In the genomic region with DNA sequence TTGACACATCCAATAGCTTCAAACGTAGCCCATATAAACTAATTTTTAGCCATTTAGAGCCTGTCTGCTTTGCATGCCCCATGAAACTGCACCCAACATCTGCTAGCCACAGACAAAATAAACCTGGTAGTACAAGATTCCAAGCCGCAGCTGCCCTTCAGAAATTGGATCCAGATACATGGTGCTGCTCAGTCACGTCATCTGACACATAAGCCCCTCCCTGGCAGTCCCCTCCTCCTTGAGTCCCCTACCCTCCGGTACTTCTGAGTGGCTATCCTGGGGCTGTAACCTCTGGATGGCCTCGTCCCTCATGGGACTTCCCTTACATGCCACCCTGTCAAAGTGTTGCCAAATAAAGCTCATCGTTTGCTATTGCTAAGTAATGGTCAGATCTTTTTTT, we compare ENCODE assay signal across 1 cellular context.
TF ChIP-seq lines count a peak whose summit lies in the region.

No MANE protein-coding gene starts in this region.

TF ChIP-seq in HepG2, 621 proteins besides CTCF, POLR2A, EP300 and RAD21 (continued from another document):
- TF ChIP-seq ZNF598 (CRISPR knock-in tag; IDR thresholded peaks at IDR 0.05; ENCODE audit: borderline replicate concordance) = 0 out of 2 replicates have a peak, but pooled peaks have one; percentile 27
- no peak for TF ChIP-seq ZMYM4 (CRISPR knock-in tag; IDR thresholded peaks at IDR 0.05)
- no peak for TF ChIP-seq SETDB1 (CRISPR knock-in tag; IDR thresholded peaks at IDR 0.05; ENCODE audit: borderline replicate concordance)
- TF ChIP-seq, protein P1, sequence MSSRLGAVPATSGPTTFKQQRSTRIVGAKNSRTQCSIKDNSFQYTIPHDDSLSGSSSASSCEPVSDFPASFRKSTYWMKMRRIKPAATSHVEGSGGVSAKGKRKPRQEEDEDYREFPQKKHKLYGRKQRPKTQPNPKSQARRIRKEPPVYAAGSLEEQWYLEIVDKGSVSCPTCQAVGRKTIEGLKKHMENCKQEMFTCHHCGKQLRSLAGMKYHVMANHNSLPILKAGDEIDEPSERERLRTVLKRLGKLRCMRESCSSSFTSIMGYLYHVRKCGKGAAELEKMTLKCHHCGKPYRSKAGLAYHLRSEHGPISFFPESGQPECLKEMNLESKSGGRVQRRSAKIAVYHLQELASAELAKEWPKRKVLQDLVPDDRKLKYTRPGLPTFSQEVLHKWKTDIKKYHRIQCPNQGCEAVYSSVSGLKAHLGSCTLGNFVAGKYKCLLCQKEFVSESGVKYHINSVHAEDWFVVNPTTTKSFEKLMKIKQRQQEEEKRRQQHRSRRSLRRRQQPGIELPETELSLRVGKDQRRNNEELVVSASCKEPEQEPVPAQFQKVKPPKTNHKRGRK (CRISPR knock-in tag; IDR thresholded peaks at IDR 0.05) = no peak
- TF ChIP-seq, protein P2, sequence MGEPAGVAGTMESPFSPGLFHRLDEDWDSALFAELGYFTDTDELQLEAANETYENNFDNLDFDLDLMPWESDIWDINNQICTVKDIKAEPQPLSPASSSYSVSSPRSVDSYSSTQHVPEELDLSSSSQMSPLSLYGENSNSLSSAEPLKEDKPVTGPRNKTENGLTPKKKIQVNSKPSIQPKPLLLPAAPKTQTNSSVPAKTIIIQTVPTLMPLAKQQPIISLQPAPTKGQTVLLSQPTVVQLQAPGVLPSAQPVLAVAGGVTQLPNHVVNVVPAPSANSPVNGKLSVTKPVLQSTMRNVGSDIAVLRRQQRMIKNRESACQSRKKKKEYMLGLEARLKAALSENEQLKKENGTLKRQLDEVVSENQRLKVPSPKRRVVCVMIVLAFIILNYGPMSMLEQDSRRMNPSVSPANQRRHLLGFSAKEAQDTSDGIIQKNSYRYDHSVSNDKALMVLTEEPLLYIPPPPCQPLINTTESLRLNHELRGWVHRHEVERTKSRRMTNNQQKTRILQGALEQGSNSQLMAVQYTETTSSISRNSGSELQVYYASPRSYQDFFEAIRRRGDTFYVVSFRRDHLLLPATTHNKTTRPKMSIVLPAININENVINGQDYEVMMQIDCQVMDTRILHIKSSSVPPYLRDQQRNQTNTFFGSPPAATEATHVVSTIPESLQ (CRISPR knock-in tag; conservative IDR thresholded peaks at IDR 0.05) = no peak
- no peak for TF ChIP-seq HDAC1 (CRISPR knock-in tag; IDR thresholded peaks at IDR 0.05)
- TF ChIP-seq, protein P3, sequence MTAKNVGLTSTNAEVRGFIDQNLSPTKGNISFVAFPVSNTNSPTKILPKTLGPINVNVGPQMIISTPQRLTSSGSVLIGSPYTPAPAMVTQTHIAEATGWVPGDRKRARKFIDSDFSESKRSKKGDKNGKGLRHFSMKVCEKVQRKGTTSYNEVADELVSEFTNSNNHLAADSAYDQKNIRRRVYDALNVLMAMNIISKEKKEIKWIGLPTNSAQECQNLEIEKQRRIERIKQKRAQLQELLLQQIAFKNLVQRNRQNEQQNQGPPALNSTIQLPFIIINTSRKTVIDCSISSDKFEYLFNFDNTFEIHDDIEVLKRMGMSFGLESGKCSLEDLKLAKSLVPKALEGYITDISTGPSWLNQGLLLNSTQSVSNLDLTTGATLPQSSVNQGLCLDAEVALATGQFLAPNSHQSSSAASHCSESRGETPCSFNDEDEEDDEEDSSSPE (CRISPR knock-in tag; IDR thresholded peaks at IDR 0.05) = no peak
- TF ChIP-seq, protein P4, sequence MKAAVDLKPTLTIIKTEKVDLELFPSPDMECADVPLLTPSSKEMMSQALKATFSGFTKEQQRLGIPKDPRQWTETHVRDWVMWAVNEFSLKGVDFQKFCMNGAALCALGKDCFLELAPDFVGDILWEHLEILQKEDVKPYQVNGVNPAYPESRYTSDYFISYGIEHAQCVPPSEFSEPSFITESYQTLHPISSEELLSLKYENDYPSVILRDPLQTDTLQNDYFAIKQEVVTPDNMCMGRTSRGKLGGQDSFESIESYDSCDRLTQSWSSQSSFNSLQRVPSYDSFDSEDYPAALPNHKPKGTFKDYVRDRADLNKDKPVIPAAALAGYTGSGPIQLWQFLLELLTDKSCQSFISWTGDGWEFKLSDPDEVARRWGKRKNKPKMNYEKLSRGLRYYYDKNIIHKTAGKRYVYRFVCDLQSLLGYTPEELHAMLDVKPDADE (CRISPR knock-in tag; IDR thresholded peaks at IDR 0.05) = no peak
- 0 out of 2 replicates have a peak, but pooled peaks have one; percentile 7 for TF ChIP-seq ZNF605 (CRISPR knock-in tag; IDR thresholded peaks at IDR 0.05)
- TF ChIP-seq SRSF4 (IDR thresholded peaks at IDR 0.05; ENCODE audit: low read depth, low read length, poor library complexity, severe bottlenecking) = no peak
